In genomic region chr4:182913621-182914020, GRCh38 we compare ENCODE assay signal across 19 cellular contexts. TPM values are rescaled to one million over a fixed set of nuclear protein-coding genes. Genes with fewer than 3 reads are reported as not detected.
A peak's percentile ranks its signal among the peaks of the same experiment; 100 is the strongest.
DNase-seq lines count a peak whose midpoint lies in the region; ATAC-seq and TF ChIP-seq lines count a peak whose summit lies in the region.
"Had no signal": no experiment of that assay in that cellular context is flagged by ENCODE, and none has a peak within 500 bp of the region (broad histone marks: within the 10 kb centered on the region; RNA-seq: fewer than 3 reads in every experiment).

No MANE protein-coding gene starts in this region.

- H3K18ac ChIP-seq in trophoblast cell (ENCODE audit: low read length) = no peak overlapping the region

- CTCF ChIA-PET in activated naive CD4-positive, alpha-beta T cell treated with anti-CD3 and anti-CD28 coated beads for 36 hours (lab: Charles Lee) = no interaction called here

- H2BK5ac ChIP-seq in trophoblast cell (ENCODE audit: low read depth, low read length, poor library complexity) = no peak overlapping the region

- TF ChIP-seq CTCF in WERI-Rb-1 (IDR thresholded peaks at IDR 0.05; ENCODE audit: low read depth, low read length) = no peak

- H3K4me1 ChIP-seq in trophoblast cell (ENCODE audit: control insufficient read depth in 1 of 2, insufficient read depth in 2 of 2, low read length in 2 of 2) = peaks cover 26 to 28% of the 10 kb centered on the region in 2 experiments

- no peak overlapping the region for H2AK5ac ChIP-seq in trophoblast cell (ENCODE audit: low read length)

- no peak overlapping the region for H2BK120ac ChIP-seq in trophoblast cell (ENCODE audit: insufficient read depth, low read length, poor library complexity)

- peaks cover 50% of the 10 kb centered on the region for H3K4me1 Mint-ChIP-seq in activated naive CD4-positive, alpha-beta T cell treated with anti-CD3 and anti-CD28 coated beads for 36 hours (ENCODE audit: low read depth)
- H3K4me1 Mint-ChIP-seq in effector memory CD8-positive, alpha-beta T cell (ENCODE audit: low read depth in 2 of 2) = peaks cover 39 to 58% of the 10 kb centered on the region in 2 donors

- no CpG with 5 or more reads among the region's 2 CpGs for WGBS in trophoblast cell (ENCODE audit: extremely low coverage, insufficient coverage, insufficient read length)

- intact Hi-C loops in activated naive CD4-positive, alpha-beta T cell treated with anti-CD3 and anti-CD28 coated beads for 36 hours (cut with micrococcal nuclease) = loop anchor here (10.0 kb wide), 1 partner anchor 1321 kb away; no protein-coding TSS in a partner anchor

- H3K79me1 ChIP-seq in trophoblast cell (ENCODE audit: low read length) = peaks cover 25% of the 10 kb centered on the region

- H3K27ac Mint-ChIP-seq in activated naive CD4-positive, alpha-beta T cell treated with anti-CD3 and anti-CD28 coated beads for 36 hours = peak overlapping the region; percentile 24
- peak overlapping the region; percentile 29 to 71 for H3K27ac Mint-ChIP-seq in effector memory CD8-positive, alpha-beta T cell

- H3K27me3 ChIP-seq in WERI-Rb-1 (ENCODE audit: insufficient read depth, low read depth, severe bottlenecking) (no peaks in the 10 kb centered on the region), trophoblast cell (ENCODE audit: insufficient read depth, low read length) (no peaks in the 10 kb centered on the region)
- H3K27me3 ChIP-seq: MG63 had no signal

- no peak for ATAC-seq in effector memory CD8-positive, alpha-beta T cell (replicated peaks)
- no peak for ATAC-seq in HG03439 (IDR thresholded peaks at IDR 0.05; ENCODE audit: unreplicated experiment)
- ATAC-seq: Right ventricle myocardium inferior had no signal

- H3K4me3 Mint-ChIP-seq in activated naive CD4-positive, alpha-beta T cell treated with anti-CD3 and anti-CD28 coated beads for 36 hours = no peak overlapping the region
- no peak overlapping the region for H3K4me3 Mint-ChIP-seq in effector memory CD8-positive, alpha-beta T cell

- no peak overlapping the region for H3K4me3 ChIP-seq in WERI-Rb-1 (ENCODE audit: low read depth, low read length)
- no peak overlapping the region for H3K4me3 ChIP-seq in trophoblast cell (ENCODE audit: low read depth, low read length)
- H3K4me3 ChIP-seq: MG63 had no signal

- H3K9me3 ChIP-seq in WERI-Rb-1 (ENCODE audit: severe bottlenecking) = no peaks in the 10 kb centered on the region
- no peaks in the 10 kb centered on the region for H3K9me3 ChIP-seq in trophoblast cell (ENCODE audit: insufficient read depth, low read depth, low read length)
- H3K9me3 ChIP-seq: MG63 had no signal

- no peak overlapping the region for H4K91ac ChIP-seq in trophoblast cell (ENCODE audit: low read depth, low read length)

- no peak for DNase-seq in activated naive CD4-positive, alpha-beta T cell treated with anti-CD3 and anti-CD28 coated beads for 36 hours
- DNase-seq in activated naive CD4-positive, alpha-beta T cell treated with Interleukin-2 at 50 U/mL for 16 hours = no peak
- DNase-seq in WERI-Rb-1 (no peak), trophoblast cell (peak; percentile 69 to 86), H4 (ENCODE audit: low spot score) (no peak), occipital lobe (lab: John Stamatoyannopoulos, UW) (no peak)
- DNase-seq in effector memory CD8-positive, alpha-beta T cell = no peak
- DNase-seq: C1 segment of cervical spinal cord, DMS153, GOT3, KG1, MG63, NCI-H1092 treated with DMSO at 0.1 percent for 48 hours, NCI-H187, NCI-H2171, NCI-H446 treated with DMSO at 0.1 percent for 48 hours, NCI-H774 had no signal

- no peak overlapping the region for H2BK12ac ChIP-seq in trophoblast cell (ENCODE audit: low read length)

- H3K36me3 ChIP-seq in WERI-Rb-1 (peaks cover 43% of the 10 kb centered on the region), trophoblast cell (ENCODE audit: control insufficient read depth in 1 of 2, insufficient read depth in 2 of 2, low read length in 2 of 2) (peaks cover 8 to 15% of the 10 kb centered on the region in 2 experiments)

- H3K27me3 Mint-ChIP-seq in activated naive CD4-positive, alpha-beta T cell treated with anti-CD3 and anti-CD28 coated beads for 36 hours (ENCODE audit: low read depth) = no peaks in the 10 kb centered on the region
- H3K27me3 Mint-ChIP-seq in effector memory CD8-positive, alpha-beta T cell = no peaks in the 10 kb centered on the region

- H3K14ac ChIP-seq in trophoblast cell (ENCODE audit: low read length) = no peak overlapping the region

- H3K27ac ChIP-seq in WERI-Rb-1 (peak overlapping the region; percentile 61), trophoblast cell (ENCODE audit: low read depth, low read length) (peak overlapping the region; percentile 88)

- H3K9me3 Mint-ChIP-seq in activated naive CD4-positive, alpha-beta T cell treated with anti-CD3 and anti-CD28 coated beads for 36 hours = no peaks in the 10 kb centered on the region
- H3K9me3 Mint-ChIP-seq in effector memory CD8-positive, alpha-beta T cell = no peaks in the 10 kb centered on the region

- peaks cover 48% of the 10 kb centered on the region for H3K36me3 Mint-ChIP-seq in activated naive CD4-positive, alpha-beta T cell treated with anti-CD3 and anti-CD28 coated beads for 36 hours (ENCODE audit: low read depth)
- peaks cover 45% of the 10 kb centered on the region for H3K36me3 Mint-ChIP-seq in effector memory CD8-positive, alpha-beta T cell (ENCODE audit: insufficient read depth)

- no peak overlapping the region for H3K23ac ChIP-seq in trophoblast cell (ENCODE audit: low read length)

- no peak overlapping the region for H4K8ac ChIP-seq in trophoblast cell (ENCODE audit: low read depth, low read length)

- no peak overlapping the region for H3K4me2 ChIP-seq in trophoblast cell (ENCODE audit: low read length)

- peaks cover 11% of the 10 kb centered on the region for H3K79me2 ChIP-seq in trophoblast cell (ENCODE audit: control insufficient read depth, insufficient read depth, low read length, poor library complexity)

- no peak overlapping the region for H3K9ac ChIP-seq in trophoblast cell (ENCODE audit: low read length)

- H2AFZ ChIP-seq in trophoblast cell (ENCODE audit: insufficient read depth, low read length, poor library complexity) = no peak overlapping the region

- no peak overlapping the region for H4K12ac ChIP-seq in trophoblast cell (ENCODE audit: low read depth, low read length)

- no peak overlapping the region for H3K4ac ChIP-seq in trophoblast cell (ENCODE audit: low read depth, low read length)

RNA-seq across cellular contexts. Expression of gene DCTD, which starts 3.6 kb away (rescaled TPM):
- 100 to 1,000 TPM; 137 to 152 TPM for total RNA-seq in activated naive CD4-positive, alpha-beta T cell treated with anti-CD3 and anti-CD28 coated beads for 36 hours
- 70.6 and 71.2 TPM in 2 replicates for polyA plus RNA-seq in trophoblast cell (2013)
- 116 and 126 TPM in 2 replicates for total RNA-seq in H4 (2014; rRNA removed; shearing (Covaris generic))
- 18.1 TPM for total RNA-seq in occipital lobe

Comparison
In these comparisons a context has a peak if more than half of its experiments do, and no peak if none do; other contexts are left out.
1. DNase-seq: peak in trophoblast cell (2 of 2); none in activated naive CD4-positive, alpha-beta T cell treated with anti-CD3 and anti-CD28 coated beads for 36 hours (single experiment), activated naive CD4-positive, alpha-beta T cell treated with Interleukin-2 at 50 U/mL for 16 hours (single experiment), WERI-Rb-1 (single experiment), effector memory CD8-positive, alpha-beta T cell (0 of 3), H4 (single experiment) and occipital lobe (single experiment).